ENCODE assay signal across 19 cellular contexts in the genomic region with DNA sequence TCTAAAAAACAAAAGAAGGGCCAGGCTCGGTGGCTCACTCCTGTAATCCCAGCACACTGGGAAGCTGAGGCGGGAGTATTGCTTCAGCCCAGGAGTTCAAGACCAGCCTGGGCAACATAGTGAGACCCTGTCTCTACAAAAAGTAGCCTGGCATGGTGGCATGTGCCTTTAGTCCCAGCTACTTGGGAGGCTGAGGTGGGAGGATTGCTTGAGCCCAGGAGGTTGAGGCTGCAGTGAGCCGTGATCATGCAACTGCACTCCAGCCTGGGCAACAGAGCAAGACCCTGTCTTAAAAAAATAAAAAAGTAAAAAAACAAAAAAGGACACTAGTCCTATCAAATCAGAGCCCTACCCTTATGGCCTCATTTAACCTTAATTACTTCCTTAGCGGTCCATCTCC. TPM values are rescaled to one million over a fixed set of nuclear protein-coding genes. Genes with fewer than 3 reads are reported as not detected.
"Had no signal": no experiment of that assay in that cellular context is flagged by ENCODE, and none has a peak within 500 bp of the region (broad histone marks: within the 10 kb centered on the region; RNA-seq: fewer than 3 reads in every experiment).

No MANE protein-coding gene starts in this region.

RNA-seq across cellular contexts. Expression of a gene that starts 11.7 kb away (rescaled TPM):
- total RNA-seq: activated CD4-positive, alpha-beta memory T cell treated with anti-CD3 and anti-CD28 coated beads, Interleukin-2, amount 10 ng/mL, durations not matched to agents 7 days and 5 days; activated CD4-positive, alpha-beta T cell treated with anti-CD3 and anti-CD28 coated beads for 36 hours; activated CD4-positive, alpha-beta T cell treated with anti-CD3 and anti-CD28 coated beads, Interleukin-2, amount 10 ng/mL, durations not matched to agents 7 days and 5 days; activated CD8-positive, alpha-beta memory T cell treated with anti-CD3 and anti-CD28 coated beads, Interleukin-2, amount 10 ng/mL, durations not matched to agents 7 days and 5 days; activated CD8-positive, alpha-beta T cell treated with anti-CD3 and anti-CD28 coated beads, Interleukin-2, amount 10 ng/mL, durations not matched to agents 7 days and 5 days; activated naive CD4-positive, alpha-beta T cell treated with anti-CD3 and anti-CD28 coated beads for 36 hours; activated naive CD4-positive, alpha-beta T cell treated with anti-CD3 and anti-CD28 coated beads, Interleukin-2, amount 50 U/mL, for 72 hours; activated naive CD8-positive, alpha-beta T cell treated with anti-CD3 and anti-CD28 coated beads for 36 hours; activated T-cell treated with anti-CD3 and anti-CD28 coated beads, Interleukin-2, amount 50 U/mL, for 4 hours; activated T-cell treated with anti-CD3 and anti-CD28 coated beads, Interleukin-2, amount 50 U/mL, for 72 hours; activated T-helper 1 cell treated with anti-CD3 and anti-CD28 coated beads, Interleukin-12 subunit alpha, Interleukin-12 subunit beta, Interleukin-2, Interleukin-4 antibody, amounts not matched to agents 30 ng/mL and 10 ng/mL and 1 ng/mL, durations not matched to agents 14 hours and 24 hours and 36 hours; activated T-helper 17 cell treated with anti-CD3 and anti-CD28 coated beads, Interleukin-2, amount 50 U/mL, for 72 hours; adrenal gland; aorta; astrocyte; body of pancreas; breast epithelium; cardiac septum; cerebellum had no signal
- polyA plus RNA-seq: adrenal gland, aorta had no signal
